ENCODE assay signal across 8 cellular contexts in genomic region chrX:74925210-74926088, GRCh38. TPM values are rescaled to one million over a fixed set of nuclear protein-coding genes. Genes with fewer than 3 reads are reported as not detected.
DNase-seq lines count a peak whose midpoint lies in the region; ATAC-seq and TF ChIP-seq lines count a peak whose summit lies in the region.

NEXMIF (minus strand) TSS chrX:74925452.

- no peaks in the 10 kb centered on the region for H3K9me3 ChIP-seq in HUES64 (ENCODE audit: insufficient read depth, low read depth, low read length)

- POLR2A ChIA-PET in activated CD4-positive, alpha-beta T cell treated with anti-CD3 and anti-CD28 coated beads, Interleukin-2, amount 10 ng/mL, durations not matched to agents 7 days and 5 days (lab: Charles Lee) = no interaction called here

- no peaks in the 10 kb centered on the region for H3K36me3 Mint-ChIP-seq in activated CD4-positive, alpha-beta T cell treated with anti-CD3 and anti-CD28 coated beads, Interleukin-2, amount 10 ng/mL, durations not matched to agents 7 days and 5 days (ENCODE audit: low read depth)

- H3K4me1 ChIP-seq in HUES64 (ENCODE audit: insufficient read depth, low read length) = no peaks in the 10 kb centered on the region

- H3K36me3 ChIP-seq in HUES64 (ENCODE audit: insufficient read depth, low read length) = no peaks in the 10 kb centered on the region

- no peak within 1 kb of the TSS for H3K9ac ChIP-seq in HUES64 (ENCODE audit: low read depth, low read length)

- CTCF ChIA-PET in activated CD4-positive, alpha-beta T cell treated with anti-CD3 and anti-CD28 coated beads, Interleukin-2, amount 10 ng/mL, durations not matched to agents 7 days and 5 days (lab: Charles Lee) = no interaction called here

- no peak for TF ChIP-seq CTCF in fibroblast of mammary gland (conservative IDR thresholded peaks at IDR 0.05; ENCODE audit: control insufficient read depth, insufficient read depth, low read depth, low read length)

- peak; percentile 51 for DNase-seq in GM03348 (ENCODE audit: low spot score)
- DNase-seq in activated CD4-positive, alpha-beta T cell treated with anti-CD3 and anti-CD28 coated beads, Interleukin-2, amount 10 ng/mL, durations not matched to agents 7 days and 5 days = peak; percentile 24
- peak; percentile 7 for DNase-seq in fibroblast of mammary gland (ENCODE audit: low read depth)
- peak; percentile 9 for DNase-seq in occipital lobe (lab: John Stamatoyannopoulos, UW)
- DNase-seq in GOT3 (lab: John Stamatoyannopoulos, UW) = no peak
- DNase-seq in amniotic stem cell (lab: John Stamatoyannopoulos, UW) = no peak

- peak within 1 kb of the TSS; percentile 92 for H3K27ac Mint-ChIP-seq in activated CD4-positive, alpha-beta T cell treated with anti-CD3 and anti-CD28 coated beads, Interleukin-2, amount 10 ng/mL, durations not matched to agents 7 days and 5 days

- H3K4me1 Mint-ChIP-seq in activated CD4-positive, alpha-beta T cell treated with anti-CD3 and anti-CD28 coated beads, Interleukin-2, amount 10 ng/mL, durations not matched to agents 7 days and 5 days = peaks cover 9% of the 10 kb centered on the region

- no peak within 1 kb of the TSS for H3K27ac ChIP-seq in HUES64 (ENCODE audit: low read depth, low read length)

- no peaks in the 10 kb centered on the region for H3K9me3 Mint-ChIP-seq in activated CD4-positive, alpha-beta T cell treated with anti-CD3 and anti-CD28 coated beads, Interleukin-2, amount 10 ng/mL, durations not matched to agents 7 days and 5 days

- H3K4me3 ChIP-seq in HUES64 (ENCODE audit: low read length) (peak within 1 kb of the TSS; percentile 56), fibroblast of mammary gland (ENCODE audit: control insufficient read depth, low read depth, low read length) (no peak within 1 kb of the TSS)

- peaks cover 20% of the 10 kb centered on the region for H3K27me3 Mint-ChIP-seq in activated CD4-positive, alpha-beta T cell treated with anti-CD3 and anti-CD28 coated beads, Interleukin-2, amount 10 ng/mL, durations not matched to agents 7 days and 5 days

- peak; percentile 63 for ATAC-seq in GM21367 (IDR thresholded peaks at IDR 0.05; ENCODE audit: unreplicated experiment)

- peaks cover 49% of the 10 kb centered on the region for H3K27me3 ChIP-seq in HUES64 (ENCODE audit: insufficient read depth, low read length)

- WGBS in HUES64 = 3% methylated on average over 42 of the region's 50 CpGs

- peak within 1 kb of the TSS; percentile 83 for H3K4me3 Mint-ChIP-seq in activated CD4-positive, alpha-beta T cell treated with anti-CD3 and anti-CD28 coated beads, Interleukin-2, amount 10 ng/mL, durations not matched to agents 7 days and 5 days

RNA-seq across cellular contexts. Expression of gene NEXMIF, which starts in this region (rescaled TPM):
- polyA plus RNA-seq in HUES64 (2013, experiment 1 of 2) = 0.25 TPM
- 0.25 TPM for polyA plus RNA-seq in HUES64 (2013, experiment 2 of 2)
- total RNA-seq in activated CD4-positive, alpha-beta T cell treated with anti-CD3 and anti-CD28 coated beads, Interleukin-2, amount 10 ng/mL, durations not matched to agents 7 days and 5 days = under 1 TPM; 0.52 to 0.56 TPM
- 57.1 TPM for total RNA-seq in occipital lobe

Comparison
In these comparisons a context has a peak if more than half of its experiments do, and no peak if none do; other contexts are left out.
1. RNA of gene NEXMIF (total RNA-seq): 57.1 TPM in occipital lobe (single experiment); 0.52 to 0.56 TPM in activated CD4-positive, alpha-beta T cell treated with anti-CD3 and anti-CD28 coated beads, Interleukin-2, amount 10 ng/mL, durations not matched to agents 7 days and 5 days; every median in the first group is over 10 times any median in the second.
2. Peak in DNase-seq in activated CD4-positive, alpha-beta T cell treated with anti-CD3 and anti-CD28 coated beads, Interleukin-2, amount 10 ng/mL, durations not matched to agents 7 days and 5 days; RNA of the gene not detected or under 1 TPM.
3. DNase-seq: peak in GM03348 (single experiment), fibroblast of mammary gland (single experiment) and occipital lobe (single experiment); none in GOT3 (single experiment) and amniotic stem cell (single experiment).